In genomic region chr1:45610589-45611226, GRCh38 we compare ENCODE assay signal across 3 cellular contexts.
TF ChIP-seq lines count a peak whose summit lies in the region.

No MANE protein-coding gene starts in this region.

TF ChIP-seq in GM12891, 5 proteins besides CTCF, POLR2A, EP300 and RAD21:
- TF ChIP-seq POLR2AphosphoS5 (IDR thresholded peaks at IDR 0.05; ENCODE audit: low read depth, low read length) = peak; percentile 75
- TF ChIP-seq PAX5 (IDR thresholded peaks at IDR 0.05; ENCODE audit: insufficient read depth, low read length, severe bottlenecking) = no peak
- TF ChIP-seq POU2F2 (IDR thresholded peaks at IDR 0.05; ENCODE audit: low read depth, low read length) = no peak
- TF ChIP-seq SPI1 (IDR thresholded peaks at IDR 0.05; ENCODE audit: low read depth, low read length) = no peak

TF ChIP-seq in K562, 482 proteins besides CTCF, POLR2A, EP300 and RAD21:
- TF ChIP-seq MYNN (IDR thresholded peaks at IDR 0.05) (no peak), MYNN (CRISPR knock-in tag; IDR thresholded peaks at IDR 0.05) (no peak), POLR2B (IDR thresholded peaks at IDR 0.05; ENCODE audit: low read depth, partially characterized antibody) (peak; percentile 31), USF2 (CRISPR knock-in tag; IDR thresholded peaks at IDR 0.05) (no peak), STAT5A (IDR thresholded peaks at IDR 0.05; ENCODE audit: borderline replicate concordance, low read length) (no peak), SIN3A (IDR thresholded peaks at IDR 0.05; ENCODE audit: borderline replicate concordance in 2 of 2, control insufficient read depth in 1 of 2, low read depth in 2 of 2, low read length in 2 of 2) (0 out of 4 replicates have a peak, but pooled peaks of 1 of the 2 experiments have one; percentile 30), SFPQ (IDR thresholded peaks at IDR 0.05; ENCODE audit: low read depth, low read length) (no peak), BRF1 (IDR thresholded peaks at IDR 0.05; ENCODE audit: borderline replicate concordance, extremely low read depth, insufficient read length) (no peak), BDP1 (IDR thresholded peaks at IDR 0.05; ENCODE audit: insufficient read depth, insufficient read length) (no peak), POLR2AphosphoS5 (IDR thresholded peaks at IDR 0.05; ENCODE audit: control insufficient read depth, insufficient read depth, low read depth, low read length) (0 out of 2 replicates have a peak, but pooled peaks have one; percentile 33), NFRKB (IDR thresholded peaks at IDR 0.05; ENCODE audit: low read depth) (no peak), ZNF175 (CRISPR knock-in tag; IDR thresholded peaks at IDR 0.05; ENCODE audit: low read depth) (no peak), STAT5B (CRISPR knock-in tag; IDR thresholded peaks at IDR 0.05) (no peak), SMAD2 (IDR thresholded peaks at IDR 0.05; ENCODE audit: low read depth, low read length) (no peak), ZNF395 (CRISPR knock-in tag; IDR thresholded peaks at IDR 0.05) (no peak), SUPT5H (IDR thresholded peaks at IDR 0.05) (peak; percentile 38), RBM25 (IDR thresholded peaks at IDR 0.05; ENCODE audit: low read depth, low read length, severe bottlenecking) (no peak)
- TF ChIP-seq, protein P1, sequence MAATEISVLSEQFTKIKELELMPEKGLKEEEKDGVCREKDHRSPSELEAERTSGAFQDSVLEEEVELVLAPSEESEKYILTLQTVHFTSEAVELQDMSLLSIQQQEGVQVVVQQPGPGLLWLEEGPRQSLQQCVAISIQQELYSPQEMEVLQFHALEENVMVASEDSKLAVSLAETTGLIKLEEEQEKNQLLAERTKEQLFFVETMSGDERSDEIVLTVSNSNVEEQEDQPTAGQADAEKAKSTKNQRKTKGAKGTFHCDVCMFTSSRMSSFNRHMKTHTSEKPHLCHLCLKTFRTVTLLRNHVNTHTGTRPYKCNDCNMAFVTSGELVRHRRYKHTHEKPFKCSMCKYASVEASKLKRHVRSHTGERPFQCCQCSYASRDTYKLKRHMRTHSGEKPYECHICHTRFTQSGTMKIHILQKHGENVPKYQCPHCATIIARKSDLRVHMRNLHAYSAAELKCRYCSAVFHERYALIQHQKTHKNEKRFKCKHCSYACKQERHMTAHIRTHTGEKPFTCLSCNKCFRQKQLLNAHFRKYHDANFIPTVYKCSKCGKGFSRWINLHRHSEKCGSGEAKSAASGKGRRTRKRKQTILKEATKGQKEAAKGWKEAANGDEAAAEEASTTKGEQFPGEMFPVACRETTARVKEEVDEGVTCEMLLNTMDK (IDR thresholded peaks at IDR 0.05; ENCODE audit: borderline replicate concordance, insufficient read depth, low read depth, low read length, poor library complexity, severe bottlenecking) = no peak

TF ChIP-seq in HEK293T, 16 proteins besides CTCF, POLR2A, EP300 and RAD21 (continued from another document):
- TF ChIP-seq ARNT (IDR thresholded peaks at IDR 0.05) (no peak), LEF1 (IDR thresholded peaks at IDR 0.05; ENCODE audit: borderline replicate concordance) (no peak), FOXM1 (IDR thresholded peaks at IDR 0.05; ENCODE audit: borderline replicate concordance) (no peak), ELF4 (IDR thresholded peaks at IDR 0.05) (no peak), NFRKB (IDR thresholded peaks at IDR 0.05) (no peak), CTBP1 (IDR thresholded peaks at IDR 0.05; ENCODE audit: borderline replicate concordance) (no peak), SUZ12 (IDR thresholded peaks at IDR 0.05) (no peak), FOXK2 (IDR thresholded peaks at IDR 0.05) (no peak), FOXA1 (IDR thresholded peaks at IDR 0.05) (no peak), PKNOX1 (IDR thresholded peaks at IDR 0.05) (no peak), SP1 (IDR thresholded peaks at IDR 0.05) (no peak), BHLHE40 (IDR thresholded peaks at IDR 0.05; ENCODE audit: borderline replicate concordance) (no peak), HDGF (IDR thresholded peaks at IDR 0.05; ENCODE audit: borderline replicate concordance) (no peak)
